18 cellular contexts compared by ENCODE assay signal in the genomic region with DNA sequence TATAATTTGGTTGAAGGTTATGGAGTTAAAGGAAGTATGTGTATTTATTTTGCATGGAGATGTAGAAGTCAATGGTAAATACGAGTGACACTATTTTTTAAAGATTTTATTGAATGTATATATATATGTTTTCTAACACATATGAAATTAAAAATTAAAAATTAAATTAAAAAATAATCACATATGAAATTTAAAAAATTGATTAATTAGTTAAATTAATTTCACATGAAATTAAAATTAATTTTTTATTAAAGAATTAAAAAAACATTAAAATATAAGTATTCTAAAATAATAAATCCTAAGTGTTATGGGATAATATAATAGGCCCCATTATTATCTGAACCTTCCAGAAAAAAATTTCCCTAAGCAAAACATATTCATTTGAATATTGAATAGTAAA.
A peak's percentile ranks its signal among the peaks of the same experiment; 100 is the strongest.
DNase-seq lines count a peak whose midpoint lies in the region; ATAC-seq, FAIRE-seq and TF ChIP-seq lines count a peak whose summit lies in the region.
"Had no signal": no experiment of that assay in that cellular context is flagged by ENCODE, and none has a peak within 500 bp of the region (broad histone marks: within the 10 kb centered on the region; RNA-seq: fewer than 3 reads in every experiment).

No MANE protein-coding gene starts in this region.

- H3K4me3 Mint-ChIP-seq in activated naive CD4-positive, alpha-beta T cell treated with anti-CD3 and anti-CD28 coated beads, Interleukin-2, amount 50 U/mL, for 24 hours, result no peak overlapping the region
- H3K4me3 Mint-ChIP-seq in stimulated activated naive B cell treated with anti-CD40 and anti-IgM and Interleukin-4, amounts not matched to agents 10 μg/mL and 1 μg/mL and 100 μg/mL, for 72 hours, result no peak overlapping the region
- H3K4me3 Mint-ChIP-seq: CD14-positive monocyte; CD4-positive, alpha-beta memory T cell; HFFc6 had no signal

- no peaks in the 10 kb centered on the region for H3K36me3 Mint-ChIP-seq in activated naive CD4-positive, alpha-beta T cell treated with anti-CD3 and anti-CD28 coated beads, Interleukin-2, amount 50 U/mL, for 24 hours
- H3K36me3 Mint-ChIP-seq in activated naive CD4-positive, alpha-beta T cell treated with anti-CD3 and anti-CD28 coated beads, Interleukin-2, amount 50 U/mL, for 72 hours, result no peaks in the 10 kb centered on the region
- H3K36me3 Mint-ChIP-seq in stimulated activated naive B cell treated with anti-CD40 and anti-IgM and Interleukin-4, amounts not matched to agents 10 μg/mL and 1 μg/mL and 100 μg/mL, for 72 hours, result no peaks in the 10 kb centered on the region
- H3K36me3 Mint-ChIP-seq: CD14-positive monocyte; CD4-positive, alpha-beta memory T cell had no signal

- TF ChIP-seq CTCF in pancreas (IDR thresholded peaks at IDR 0.05) (no peak), heart right ventricle (IDR thresholded peaks at IDR 0.05) (no peak)

- DNase-seq in activated naive CD4-positive, alpha-beta T cell treated with anti-CD3 and anti-CD28 coated beads, Interleukin-2, amount 50 U/mL, for 72 hours (ENCODE audit: low spot score in 2 of 2), result no peak
- DNase-seq in pancreas, result no peak
- no peak for DNase-seq in heart right ventricle
- no peak for DNase-seq in activated CD4-positive, alpha-beta T cell treated with anti-CD3 and anti-CD28 coated beads, Interleukin-2, amount 50 U/mL, for 1 hour
- no peak for DNase-seq in stimulated activated naive B cell treated with anti-CD40 and anti-IgM and Interleukin-4, amounts not matched to agents 10 μg/mL and 1 μg/mL and 100 μg/mL, for 72 hours
- DNase-seq: CD4-positive, alpha-beta memory T cell; DMS153; DMS79; GF-D8; GOT3; H7; HFFc6 had no signal

- intact Hi-C loops in pancreas (cut with DNase I), result no loop called here
- intact Hi-C loops in heart right ventricle (cut with DNase I), result no loop called here

- H3K27ac Mint-ChIP-seq in activated naive CD4-positive, alpha-beta T cell treated with anti-CD3 and anti-CD28 coated beads, Interleukin-2, amount 50 U/mL, for 24 hours, result peak overlapping the region; percentile 8
- no peak overlapping the region for H3K27ac Mint-ChIP-seq in activated naive CD4-positive, alpha-beta T cell treated with anti-CD3 and anti-CD28 coated beads, Interleukin-2, amount 50 U/mL, for 72 hours
- no peak overlapping the region for H3K27ac Mint-ChIP-seq in stimulated activated naive B cell treated with anti-CD40 and anti-IgM and Interleukin-4, amounts not matched to agents 10 μg/mL and 1 μg/mL and 100 μg/mL, for 72 hours
- H3K27ac Mint-ChIP-seq: CD14-positive monocyte; CD4-positive, alpha-beta memory T cell; HFFc6 had no signal

- H3K9me3 ChIP-seq in pancreas (no peaks in the 10 kb centered on the region), heart right ventricle (no peaks in the 10 kb centered on the region)
- H3K9me3 ChIP-seq: BLaER1 had no signal

- no peaks in the 10 kb centered on the region for H3K27me3 Mint-ChIP-seq in activated naive CD4-positive, alpha-beta T cell treated with anti-CD3 and anti-CD28 coated beads, Interleukin-2, amount 50 U/mL, for 24 hours
- no peaks in the 10 kb centered on the region for H3K27me3 Mint-ChIP-seq in stimulated activated naive B cell treated with anti-CD40 and anti-IgM and Interleukin-4, amounts not matched to agents 10 μg/mL and 1 μg/mL and 100 μg/mL, for 72 hours
- H3K27me3 Mint-ChIP-seq: CD4-positive, alpha-beta memory T cell had no signal

- no peak for ATAC-seq in activated naive CD4-positive, alpha-beta T cell treated with anti-CD3 and anti-CD28 coated beads, Interleukin-2, amount 50 U/mL, for 72 hours
- ATAC-seq in pancreas (no peak), heart right ventricle (no peak)
- ATAC-seq in stimulated activated naive B cell treated with anti-CD40 and anti-IgM and Interleukin-4, amounts not matched to agents 10 μg/mL and 1 μg/mL and 100 μg/mL, for 72 hours (replicated peaks), result no peak
- ATAC-seq: HCT116 had no signal

- FAIRE-seq in endometrium (lab: Jason Lieb, UNC) (peak; percentile 87), pancreas (lab: Jason Lieb, UNC) (peak; percentile 84)

- WGBS in pancreas, 2 donors, result 64 to 75% methylated on average over 1 of the region's 1 CpG
- 77 to 83% methylated on average over 1 of the region's 1 CpG for WGBS in heart right ventricle, 2 donors

- H3K36me3 ChIP-seq in pancreas (no peaks in the 10 kb centered on the region), heart right ventricle (no peaks in the 10 kb centered on the region)
- H3K36me3 ChIP-seq: BLaER1 had no signal

- H3K4me1 ChIP-seq in pancreas (no peaks in the 10 kb centered on the region), heart right ventricle (no peaks in the 10 kb centered on the region)

- H3K27me3 ChIP-seq in pancreas (no peaks in the 10 kb centered on the region), heart right ventricle (no peaks in the 10 kb centered on the region)
- H3K27me3 ChIP-seq: BLaER1 had no signal

- no peaks in the 10 kb centered on the region for H3K4me1 Mint-ChIP-seq in activated naive CD4-positive, alpha-beta T cell treated with anti-CD3 and anti-CD28 coated beads, Interleukin-2, amount 50 U/mL, for 24 hours
- no peaks in the 10 kb centered on the region for H3K4me1 Mint-ChIP-seq in stimulated activated naive B cell treated with anti-CD40 and anti-IgM and Interleukin-4, amounts not matched to agents 10 μg/mL and 1 μg/mL and 100 μg/mL, for 72 hours
- H3K4me1 Mint-ChIP-seq: CD14-positive monocyte; CD4-positive, alpha-beta memory T cell had no signal

- H3K9me3 Mint-ChIP-seq in activated naive CD4-positive, alpha-beta T cell treated with anti-CD3 and anti-CD28 coated beads, Interleukin-2, amount 50 U/mL, for 24 hours, result peaks cover 5% of the 10 kb centered on the region
- peaks cover 0 to 6% of the 10 kb centered on the region in 2 donors for H3K9me3 Mint-ChIP-seq in activated naive CD4-positive, alpha-beta T cell treated with anti-CD3 and anti-CD28 coated beads, Interleukin-2, amount 50 U/mL, for 72 hours
- no peaks in the 10 kb centered on the region for H3K9me3 Mint-ChIP-seq in stimulated activated naive B cell treated with anti-CD40 and anti-IgM and Interleukin-4, amounts not matched to agents 10 μg/mL and 1 μg/mL and 100 μg/mL, for 72 hours

- H3K27ac ChIP-seq in pancreas (no peak overlapping the region), heart right ventricle (no peak overlapping the region)
- H3K27ac ChIP-seq: 22Rv1, BLaER1 had no signal

- H3K4me3 ChIP-seq in pancreas (no peak overlapping the region), heart right ventricle (no peak overlapping the region)
- H3K4me3 ChIP-seq: BLaER1 had no signal
